ENCODE assay signal across 1 cellular context in the genomic region with DNA sequence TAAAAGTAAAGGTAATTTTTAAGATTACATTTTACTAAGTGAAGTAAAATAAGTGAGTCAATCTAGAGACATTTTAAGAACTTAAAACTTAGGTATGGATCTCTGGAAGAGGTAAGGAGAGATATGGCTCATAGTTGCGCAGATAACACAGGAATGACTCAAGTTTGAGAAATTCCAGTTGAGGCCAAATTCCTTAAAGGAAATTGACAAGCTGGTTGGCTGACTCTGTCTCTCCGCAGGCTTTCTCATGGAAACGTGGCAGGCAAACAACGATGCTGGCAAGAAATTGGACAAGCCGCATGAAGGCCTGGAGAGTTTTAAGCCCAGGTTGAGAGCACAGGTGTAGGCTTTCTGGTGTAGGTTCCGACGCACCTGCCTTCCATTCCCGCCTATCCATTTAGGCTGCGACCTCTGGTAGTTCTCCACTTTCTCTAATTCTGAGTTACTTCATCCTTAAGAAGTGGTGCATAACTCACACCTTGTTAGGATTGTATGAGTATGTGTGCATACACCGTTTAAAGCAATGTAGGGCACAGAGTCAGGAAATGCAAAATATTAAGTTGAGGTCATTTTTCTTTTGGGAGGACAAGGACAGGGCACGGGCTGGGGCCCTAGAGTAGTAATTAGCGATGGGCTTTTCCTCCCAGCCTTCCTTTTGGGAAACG.
A peak's percentile ranks its signal among the peaks of the same experiment; 100 is the strongest.
TF ChIP-seq lines count a peak whose summit lies in the region.

No MANE protein-coding gene starts in this region.

TF ChIP-seq in H1, 55 proteins besides CTCF, POLR2A, EP300 and RAD21 (continued from another document):
- TF ChIP-seq SAP30 (IDR thresholded peaks at IDR 0.05; ENCODE audit: insufficient read depth, insufficient replicate concordance, low read length): no peak
- TF ChIP-seq, protein P1, sequence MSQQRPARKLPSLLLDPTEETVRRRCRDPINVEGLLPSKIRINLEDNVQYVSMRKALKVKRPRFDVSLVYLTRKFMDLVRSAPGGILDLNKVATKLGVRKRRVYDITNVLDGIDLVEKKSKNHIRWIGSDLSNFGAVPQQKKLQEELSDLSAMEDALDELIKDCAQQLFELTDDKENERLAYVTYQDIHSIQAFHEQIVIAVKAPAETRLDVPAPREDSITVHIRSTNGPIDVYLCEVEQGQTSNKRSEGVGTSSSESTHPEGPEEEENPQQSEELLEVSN (IDR thresholded peaks at IDR 0.05): peak; percentile 82
